ENCODE assay signal across 1 cellular context in genomic region chr1:20507564-20508410, GRCh38.
TF ChIP-seq lines count a peak whose summit lies in the region.

Gene MUL1 (minus strand): TSS chr1:20508151. CDS start chr1:20508024, 127 bp downstream.

TF ChIP-seq in K562, 482 proteins besides CTCF, POLR2A, EP300 and RAD21 (continued from another document and continues in another):
- TF ChIP-seq NCOA4 (IDR thresholded peaks at IDR 0.05; ENCODE audit: partially characterized antibody) (no peak), CBFA2T3 (IDR thresholded peaks at IDR 0.05) (peak; percentile 30; the same call in 1 of the 2 replicates), ELK1 (CRISPR knock-in tag; IDR thresholded peaks at IDR 0.05) (0 out of 2 replicates have a peak, but pooled peaks have one; percentile 71), ZNF354B (CRISPR knock-in tag; IDR thresholded peaks at IDR 0.05) (no peak), THAP7 (CRISPR knock-in tag; IDR thresholded peaks at IDR 0.05) (no peak), KLF13 (tag; IDR thresholded peaks at IDR 0.05; ENCODE audit: borderline replicate concordance, low read depth) (no peak), PBX2 (CRISPR knock-in tag; IDR thresholded peaks at IDR 0.05; ENCODE audit: low read depth) (no peak), PBX2 (tag; conservative IDR thresholded peaks at IDR 0.05; ENCODE audit: low read depth) (no peak), HDAC2 (IDR thresholded peaks at IDR 0.05) (no peak; the same call in 1 of the 2 replicates), POLR3A (IDR thresholded peaks at IDR 0.05; ENCODE audit: borderline replicate concordance, extremely low read depth, insufficient read depth, insufficient read length) (no peak), GATAD2B (IDR thresholded peaks at IDR 0.05; ENCODE audit: borderline replicate concordance) (no peak), ZKSCAN3 (CRISPR knock-in tag; IDR thresholded peaks at IDR 0.05) (no peak), ZBTB33 (CRISPR knock-in tag; IDR thresholded peaks at IDR 0.05) (no peak), LARP7 (IDR thresholded peaks at IDR 0.05) (no peak), TCFL5 (CRISPR knock-in tag; conservative IDR thresholded peaks at IDR 0.05) (no peak), KDM4B (IDR thresholded peaks at IDR 0.05; ENCODE audit: borderline replicate concordance in 2 of 2, low read depth in 1 of 2) (peak in 1 of 2 experiments; percentile 98; a peak in 2 of 4 replicates), SRSF3 (IDR thresholded peaks at IDR 0.05; ENCODE audit: insufficient read depth, low read length) (no peak), MAFF (IDR thresholded peaks at IDR 0.05; ENCODE audit: low read length) (no peak), ZFPM2 (CRISPR knock-in tag; IDR thresholded peaks at IDR 0.05) (no peak), BHLHE40 (IDR thresholded peaks at IDR 0.05; ENCODE audit: low read length) (peak; percentile 19; the same call in 1 of the 2 replicates), JUNB (CRISPR knock-in tag; conservative IDR thresholded peaks at IDR 0.05) (no peak), FOXP1 (CRISPR knock-in tag; IDR thresholded peaks at IDR 0.05) (no peak), SIX5 (IDR thresholded peaks at IDR 0.05; ENCODE audit: borderline replicate concordance in 1 of 2, insufficient read depth in 1 of 2, low read depth in 1 of 2, low read length in 2 of 2) (peak in 1 of 2 experiments; percentile 51; a peak in 2 of 4 replicates), MTF1 (CRISPR knock-in tag; IDR thresholded peaks at IDR 0.05; ENCODE audit: borderline replicate concordance) (no peak), ERF (CRISPR knock-in tag; IDR thresholded peaks at IDR 0.05) (0 out of 2 replicates have a peak, but pooled peaks have one; percentile 54), ZNF830 (CRISPR knock-in tag; IDR thresholded peaks at IDR 0.05) (0 out of 2 replicates have a peak, but pooled peaks have one; percentile 67), SMAD1 (IDR thresholded peaks at IDR 0.05; ENCODE audit: low read depth, low read length, partially characterized antibody) (no peak), RBM14 (IDR thresholded peaks at IDR 0.05; ENCODE audit: borderline replicate concordance, insufficient read depth, low read depth, low read length) (no peak), ZNF57 (CRISPR knock-in tag; IDR thresholded peaks at IDR 0.05) (no peak), GATA2 (CRISPR knock-in tag; IDR thresholded peaks at IDR 0.05) (no peak), CAMTA2 (CRISPR knock-in tag; conservative IDR thresholded peaks at IDR 0.05) (no peak), SNAPC5 (CRISPR knock-in tag; IDR thresholded peaks at IDR 0.05) (no peak), RUNX1 (IDR thresholded peaks at IDR 0.05; ENCODE audit: low read depth) (no peak), GABPB1 (CRISPR knock-in tag; IDR thresholded peaks at IDR 0.05) (peak; percentile 98), E2F6 (IDR thresholded peaks at IDR 0.05; ENCODE audit: borderline replicate concordance in 1 of 2, extremely low read depth in 1 of 2, insufficient read depth in 1 of 2, insufficient read length in 1 of 2, low read depth in 1 of 2, low read length in 1 of 2, poor library complexity in 1 of 2, severe bottlenecking in 1 of 2) (peak; percentile 33 to 34), PHB2 (IDR thresholded peaks at IDR 0.05; ENCODE audit: low read depth) (no peak), TFE3 (CRISPR knock-in tag; IDR thresholded peaks at IDR 0.05) (no peak), CREB5 (CRISPR knock-in tag; IDR thresholded peaks at IDR 0.05) (no peak), ZNF316 (IDR thresholded peaks at IDR 0.05) (peak; percentile 40; the same call in 1 of the 2 replicates), SOX6 (IDR thresholded peaks at IDR 0.05) (no peak), MCM3 (IDR thresholded peaks at IDR 0.05) (no peak), NELFE (IDR thresholded peaks at IDR 0.05; ENCODE audit: insufficient read depth, insufficient read length) (no peak), CREB3 (tag; conservative IDR thresholded peaks at IDR 0.05; ENCODE audit: low read depth) (peak; percentile 64; the same call in 1 of the 2 replicates), HDAC6 (IDR thresholded peaks at IDR 0.05; ENCODE audit: low read depth, low read length) (no peak), TOE1 (IDR thresholded peaks at IDR 0.05; ENCODE audit: borderline replicate concordance) (no peak; the same call in none of the 2 replicates), TOE1 (CRISPR knock-in tag; IDR thresholded peaks at IDR 0.05; ENCODE audit: borderline replicate concordance, low read depth) (no peak), PTTG1 (tag; IDR thresholded peaks at IDR 0.05; ENCODE audit: low read depth) (no peak), OTX1 (CRISPR knock-in tag; IDR thresholded peaks at IDR 0.05) (no peak), POLR2AphosphoS5 (IDR thresholded peaks at IDR 0.05; ENCODE audit: control insufficient read depth, insufficient read depth, low read depth, low read length) (peak; percentile 70), ZNF551 (CRISPR knock-in tag; IDR thresholded peaks at IDR 0.05) (no peak)
